Comparison of ENCODE assay signal across 8 cellular contexts in the genomic region with DNA sequence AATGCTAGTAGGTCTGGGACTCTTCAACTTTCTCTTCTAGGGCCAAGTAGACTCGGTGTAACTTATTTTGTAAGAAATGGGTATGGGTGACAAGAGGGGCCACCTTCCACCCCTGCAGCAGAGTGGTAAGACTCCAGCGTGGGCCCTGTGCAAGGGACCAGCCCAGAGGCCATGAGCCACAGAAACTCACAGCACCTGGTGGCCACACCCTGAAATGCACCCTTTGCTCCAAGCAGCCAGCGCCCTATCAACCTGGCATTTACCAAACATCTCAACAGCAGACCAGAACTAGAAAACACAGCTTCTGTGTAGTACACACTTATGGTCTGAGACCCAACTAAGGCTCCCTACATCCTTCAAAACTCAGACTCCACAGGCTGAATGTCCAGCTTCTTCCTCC. TPM values are rescaled to one million over a fixed set of nuclear protein-coding genes. Genes with fewer than 3 reads are reported as not detected.
DNase-seq lines count a peak whose midpoint lies in the region; ATAC-seq and TF ChIP-seq lines count a peak whose summit lies in the region.

No MANE protein-coding gene starts in this region.

- H3K4me1 ChIP-seq in cardiac muscle cell (ENCODE audit: low read depth): no peaks in the 10 kb centered on the region

- no peaks in the 10 kb centered on the region for H3K9me3 Mint-ChIP-seq in activated T-cell treated with anti-CD3 and anti-CD28 coated beads, Interleukin-2, amount 50 U/mL, for 72 hours

- peaks cover 60% of the 10 kb centered on the region for H3K4me1 Mint-ChIP-seq in activated T-cell treated with anti-CD3 and anti-CD28 coated beads, Interleukin-2, amount 50 U/mL, for 72 hours (ENCODE audit: low read depth)

- peak overlapping the region; percentile 42 to 50 for H3K4me3 Mint-ChIP-seq in activated T-cell treated with anti-CD3 and anti-CD28 coated beads, Interleukin-2, amount 50 U/mL, for 72 hours

- H3K27ac Mint-ChIP-seq in activated T-cell treated with anti-CD3 and anti-CD28 coated beads, Interleukin-2, amount 50 U/mL, for 72 hours: peak overlapping the region; percentile 80

- no peaks in the 10 kb centered on the region for H3K27me3 ChIP-seq in cardiac muscle cell

- TF ChIP-seq CTCF in AG09319 (IDR thresholded peaks at IDR 0.05; ENCODE audit: low read depth, low read length): peak; percentile 42
- TF ChIP-seq CTCF in cardiac muscle cell (IDR thresholded peaks at IDR 0.05; ENCODE audit: low read depth, low read length): peak; percentile 58

- H3K9me3 ChIP-seq in cardiac muscle cell (ENCODE audit: low read depth): no peaks in the 10 kb centered on the region

- H3K36me3 Mint-ChIP-seq in activated T-cell treated with anti-CD3 and anti-CD28 coated beads, Interleukin-2, amount 50 U/mL, for 72 hours (ENCODE audit: insufficient read depth in 2 of 2): peaks cover 15 to 39% of the 10 kb centered on the region in 2 donors

- no peak overlapping the region for H3K4me3 ChIP-seq in cardiac muscle cell

- peak overlapping the region; percentile 1 for H3K27ac ChIP-seq in cardiac muscle cell

- no peaks in the 10 kb centered on the region for H3K27me3 Mint-ChIP-seq in activated T-cell treated with anti-CD3 and anti-CD28 coated beads, Interleukin-2, amount 50 U/mL, for 72 hours (ENCODE audit: low read depth)

- DNase-seq in AG09319 (ENCODE audit: extremely low read depth, low read depth) (no peak), GM19238 (ENCODE audit: insufficient read length, low spot score) (peak; percentile 57), OCI-M1 (lab: John Stamatoyannopoulos, UW) (peak; percentile 34), cardiac muscle cell (ENCODE audit: low read depth in 1 of 2, low spot score in 1 of 2) (peak; percentile 40 to 59)
- peak; percentile 69 to 73 for DNase-seq in activated T-cell treated with anti-CD3 and anti-CD28 coated beads, Interleukin-2, amount 50 U/mL, for 72 hours
- DNase-seq in stimulated activated CD4-positive, alpha-beta T cell treated with anti-CD3 and anti-CD28 coated beads, Interleukin-1b, Interleukin-23, amount 100 ng/mL, for 1 hour (ENCODE audit: low read depth in 2 of 2): peak; percentile 44 to 47

- H3K36me3 ChIP-seq in cardiac muscle cell: no peaks in the 10 kb centered on the region

- ATAC-seq in activated T-cell treated with anti-CD3 and anti-CD28 coated beads, Interleukin-2, amount 50 U/mL, for 72 hours (replicated peaks in 1 of 2): peak; percentile 87 to 88
- ATAC-seq in HG03354 (IDR thresholded peaks at IDR 0.05; ENCODE audit: poor library complexity, severe bottlenecking, unreplicated experiment) (no peak), GM21390 (IDR thresholded peaks at IDR 0.05; ENCODE audit: unreplicated experiment) (no peak)

RNA-seq across cellular contexts. Expression of a gene that starts 5.7 kb away (rescaled TPM):
- 100 to 1,000 TPM; 139 to 174 TPM for total RNA-seq in activated T-cell treated with anti-CD3 and anti-CD28 coated beads, Interleukin-2, amount 50 U/mL, for 72 hours
- 14.6 and 18.1 TPM in 2 replicates for total RNA-seq in cardiac muscle cell
- 14.2 and 21.7 TPM in 2 replicates for polyA plus RNA-seq in cardiac muscle cell

RNA-seq across cellular contexts. Expression of a gene that starts 5.9 kb away (rescaled TPM):
- total RNA-seq in activated T-cell treated with anti-CD3 and anti-CD28 coated beads, Interleukin-2, amount 50 U/mL, for 72 hours: 10 to 100 TPM; 44.2 to 46.5 TPM
- total RNA-seq in cardiac muscle cell: 56.3 and 68.0 TPM in 2 replicates
- polyA plus RNA-seq in cardiac muscle cell: 57.4 and 72.2 TPM in 2 replicates

RNA-seq across cellular contexts. Expression of a gene that starts 17.9 kb away (rescaled TPM):
- 100 to 1,000 TPM; 118 to 119 TPM for total RNA-seq in activated T-cell treated with anti-CD3 and anti-CD28 coated beads, Interleukin-2, amount 50 U/mL, for 72 hours
- 620 and 755 TPM in 2 replicates for total RNA-seq in cardiac muscle cell
- polyA plus RNA-seq in cardiac muscle cell: 77.9 and 103 TPM in 2 replicates

RNA-seq across cellular contexts. Expression of a gene that starts 19.8 kb away (rescaled TPM):
- total RNA-seq in activated T-cell treated with anti-CD3 and anti-CD28 coated beads, Interleukin-2, amount 50 U/mL, for 72 hours: 10 to 100 TPM; 25.0 to 31.6 TPM
- total RNA-seq in cardiac muscle cell: 2.3 TPM in 1 of 2 replicates, not detected in the other
- 0.59 and 0.84 TPM in 2 replicates for polyA plus RNA-seq in cardiac muscle cell

RNA-seq across cellular contexts. Expression of a gene that starts 33.5 kb away (rescaled TPM):
- 10 to 100 TPM; 22.8 to 26.8 TPM for total RNA-seq in activated T-cell treated with anti-CD3 and anti-CD28 coated beads, Interleukin-2, amount 50 U/mL, for 72 hours
- total RNA-seq in cardiac muscle cell: 186 and 295 TPM in 2 replicates
- 197 and 277 TPM in 2 replicates for polyA plus RNA-seq in cardiac muscle cell

Comparison
In these comparisons a context has a peak if more than half of its experiments do, and no peak if none do; other contexts are left out.
1. ATAC-seq: peak in activated T-cell treated with anti-CD3 and anti-CD28 coated beads, Interleukin-2, amount 50 U/mL, for 72 hours (2 of 2); none in HG03354 (single experiment) and GM21390 (single experiment).